In genomic region chr1:3454811-3455618, GRCh38 we compare ENCODE assay signal across 9 cellular contexts. TPM values are rescaled to one million over a fixed set of nuclear protein-coding genes. Genes with fewer than 3 reads are reported as not detected.
A peak's percentile ranks its signal among the peaks of the same experiment; 100 is the strongest.
DNase-seq lines count a peak whose midpoint lies in the region; ATAC-seq and TF ChIP-seq lines count a peak whose summit lies in the region.
"Had no signal": no experiment of that assay in that cellular context is flagged by ENCODE, and none has a peak within 500 bp of the region (broad histone marks: within the 10 kb centered on the region; RNA-seq: fewer than 3 reads in every experiment).

No MANE protein-coding gene starts in this region.

- H3K27me3 ChIP-seq in dorsolateral prefrontal cortex (peaks cover 0 to 14% (median 0%) of the 10 kb centered on the region in 45 donors), mucosa of rectum (ENCODE audit: control insufficient read depth in 2 of 2, insufficient read depth in 2 of 2, low read length in 2 of 2) (peaks cover 0 to 2% of the 10 kb centered on the region in 2 donors)

- TF ChIP-seq CTCF in dorsolateral prefrontal cortex (IDR thresholded peaks at IDR 0.05 in 54 of 56, conservative IDR thresholded peaks at IDR 0.05 in 2 of 56; ENCODE audit: low read depth in 1 of 56, partially characterized antibody in 56 of 56), result no peak

- H3K27ac ChIP-seq in dorsolateral prefrontal cortex (peak overlapping the region in 4 of 59 donors; percentile 5 to 65 (median 40)), mucosa of rectum (ENCODE audit: low read depth in 2 of 2, low read length in 2 of 2) (peak overlapping the region; percentile 92 to 94)
- H3K27ac ChIP-seq: KMS-11 had no signal

- peak overlapping the region; percentile 26 to 67 (median 53) for H3K4me3 ChIP-seq in dorsolateral prefrontal cortex
- H3K4me3 ChIP-seq in mucosa of rectum (ENCODE audit: low read length in 2 of 2), result peak overlapping the region; percentile 72 to 73

- no peaks in the 10 kb centered on the region for H3K9me3 ChIP-seq in mucosa of rectum (ENCODE audit: control insufficient read depth in 2 of 2, low read length in 2 of 2)

- peak; percentile 43 for DNase-seq in DMS79 (lab: John Stamatoyannopoulos, UW)
- DNase-seq in NCI-H1105 (lab: John Stamatoyannopoulos, UW), result peak; percentile 31
- DNase-seq in dorsolateral prefrontal cortex, result no peak
- no peak for DNase-seq in Kasumi-1 (lab: John Stamatoyannopoulos, UW)
- no peak for DNase-seq in superior temporal gyrus (ENCODE audit: extremely low spot score)

- H3K4me1 ChIP-seq in mucosa of rectum (ENCODE audit: control insufficient read depth in 2 of 2, insufficient read depth in 2 of 2, low read length in 2 of 2), result peaks cover 54 to 58% of the 10 kb centered on the region in 2 donors

- H3K36me3 ChIP-seq in mucosa of rectum (ENCODE audit: control insufficient read depth in 2 of 2, insufficient read depth in 2 of 2, low read length in 2 of 2), result no peaks in the 10 kb centered on the region

- intact Hi-C loops in dorsolateral prefrontal cortex (cut with DNase I), result loop anchor here in 1 of 2 donors (5.0 kb wide), 1 partner anchor 162 kb away; no protein-coding TSS in a partner anchor

- no peak for ATAC-seq in HG02610 (IDR thresholded peaks at IDR 0.05; ENCODE audit: unreplicated experiment)
- ATAC-seq in GM18907 (IDR thresholded peaks at IDR 0.05; ENCODE audit: unreplicated experiment), result no peak

- peak overlapping the region; percentile 56 to 81 for H3K9ac ChIP-seq in mucosa of rectum (ENCODE audit: low read depth in 1 of 2, low read length in 2 of 2)
- H3K9ac ChIP-seq: KMS-11 had no signal

RNA-seq across cellular contexts. Expression of gene ARHGEF16, which starts 0.6 kb away (rescaled TPM):
- 1 to 10 TPM in 114 of 120 experiments, under 1 TPM in 6; 0.35 to 4.6 (median 2.1) TPM for total RNA-seq in dorsolateral prefrontal cortex

Comparison
In these comparisons a context has a peak if more than half of its experiments do, and no peak if none do; other contexts are left out.
1. DNase-seq: peak in DMS79 (single experiment) and NCI-H1105 (single experiment); none in dorsolateral prefrontal cortex (0 of 10), Kasumi-1 (0 of 2) and superior temporal gyrus (single experiment).